In genomic region chr1:238779676-238780075, GRCh38 we compare ENCODE assay signal across 14 cellular contexts.
DNase-seq lines count a peak whose midpoint lies in the region; ATAC-seq, FAIRE-seq and TF ChIP-seq lines count a peak whose summit lies in the region.
"Had no signal": no experiment of that assay in that cellular context is flagged by ENCODE, and none has a peak within 500 bp of the region (broad histone marks: within the 10 kb centered on the region; RNA-seq: fewer than 3 reads in every experiment).

No MANE protein-coding gene starts in this region.

- DNase-seq in RCC 7860 (ENCODE audit: low spot score) (peak; percentile 34), astrocyte of the spinal cord (ENCODE audit: low read depth, low spot score) (peak; percentile 16), kidney tubule cell (ENCODE audit: low spot score) (peak; percentile 17), HT-29 (ENCODE audit: low spot score) (no peak)
- DNase-seq: Caco-2; CD8-positive, alpha-beta memory T cell; DMS 273 treated with DMSO at 0.1 percent for 48 hours; H7 had no signal

- no peak for TF ChIP-seq POLR2A in GM18505 (IDR thresholded peaks at IDR 0.05; ENCODE audit: borderline replicate concordance, extremely low read depth, insufficient read depth, insufficient read length)

- in situ Hi-C loops in astrocyte of the spinal cord (cut with HindIII; ENCODE audit: low sequenced_read_pairs), result no loop called here

- peak; percentile 78 for FAIRE-seq in RCC 7860 (lab: Jason Lieb, UNC)
- FAIRE-seq: A549, K562 had no signal

- ATAC-seq in GM18505 (IDR thresholded peaks at IDR 0.05; ENCODE audit: unreplicated experiment), result no peak
- ATAC-seq in HG02623 (IDR thresholded peaks at IDR 0.05; ENCODE audit: unreplicated experiment), result no peak
- no peak for ATAC-seq in GM18498 (IDR thresholded peaks at IDR 0.05; ENCODE audit: unreplicated experiment)
- ATAC-seq: A549, GM23338, K562 had no signal

- H3K4me3 ChIP-seq in astrocyte of the spinal cord (ENCODE audit: low read depth, low read length), result no peak overlapping the region
- H3K4me3 ChIP-seq: A549, GM23338, K562 had no signal

- no peak for TF ChIP-seq CTCF in astrocyte of the spinal cord (IDR thresholded peaks at IDR 0.05; ENCODE audit: low read depth, low read length)
